ENCODE assay signal across 15 cellular contexts in the genomic region with DNA sequence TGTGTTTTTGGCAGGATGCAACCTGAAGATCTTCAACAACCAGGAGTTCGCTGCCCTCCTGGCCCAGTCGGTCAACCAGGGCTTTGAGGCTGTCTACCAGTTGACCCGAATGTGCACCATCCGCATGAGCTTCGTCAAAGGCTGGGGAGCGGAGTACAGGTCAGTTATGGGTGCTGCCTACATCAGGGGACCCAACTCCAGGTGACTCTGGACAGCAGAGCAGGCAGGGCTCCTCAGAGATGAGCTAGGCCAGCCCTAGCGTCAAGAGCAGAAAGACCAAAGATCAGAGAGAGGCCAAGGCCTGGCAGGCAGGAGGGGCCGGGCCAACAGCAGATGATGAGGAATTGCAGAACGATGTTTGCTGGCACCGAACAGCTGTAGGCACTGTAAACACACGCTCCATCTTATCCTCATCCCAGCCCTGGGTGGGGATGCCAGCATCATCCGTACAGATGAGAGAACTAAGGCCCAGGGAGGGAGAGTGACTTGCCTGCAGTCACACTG.
DNase-seq lines count a peak whose midpoint lies in the region; ATAC-seq and TF ChIP-seq lines count a peak whose summit lies in the region.
"Had no signal": no experiment of that assay in that cellular context is flagged by ENCODE, and none has a peak within 500 bp of the region (broad histone marks: within the 10 kb centered on the region; RNA-seq: fewer than 3 reads in every experiment).

No MANE protein-coding gene starts in this region.

- no peak overlapping the region for H3K4me2 ChIP-seq in fibroblast of lung (ENCODE audit: extremely low read depth, insufficient read depth, low read length)

- peak overlapping the region; percentile 49 for H3K27ac Mint-ChIP-seq in T-helper 2 cell treated with Interferon-gamma antibody and Interleukin-4, amounts not matched to agents 5 μg/mL and 100 μg/mL, for 36 hours
- peak overlapping the region; percentile 94 for H3K27ac Mint-ChIP-seq in HFFc6

- H3K27me3 Mint-ChIP-seq in T-helper 2 cell treated with Interferon-gamma antibody and Interleukin-4, amounts not matched to agents 5 μg/mL and 100 μg/mL, for 36 hours (ENCODE audit: low read depth), result no peaks in the 10 kb centered on the region
- peaks cover 44% of the 10 kb centered on the region for H3K27me3 Mint-ChIP-seq in HFFc6 (ENCODE audit: insufficient read depth)
- H3K27me3 Mint-ChIP-seq: central memory CD8-positive, alpha-beta T cell had no signal

- H3K9me3 ChIP-seq in fibroblast of lung (ENCODE audit: control insufficient read depth, insufficient read depth, low read depth, low read length), result no peaks in the 10 kb centered on the region

- H3K4me3 ChIP-seq in fibroblast of lung (replicated peaks in 1 of 4; ENCODE audit: control extremely low read depth in 1 of 4, insufficient read depth in 1 of 4, low read depth in 3 of 4, low read length in 4 of 4), result no peak overlapping the region

- H3K9ac ChIP-seq in fibroblast of lung (ENCODE audit: insufficient read depth, low read length), result no peak overlapping the region

- H3K9me3 Mint-ChIP-seq in T-helper 2 cell treated with Interferon-gamma antibody and Interleukin-4, amounts not matched to agents 5 μg/mL and 100 μg/mL, for 36 hours, result no peaks in the 10 kb centered on the region
- H3K9me3 Mint-ChIP-seq in HFFc6, result no peaks in the 10 kb centered on the region; the same call in 1 of the 2 replicates
- H3K9me3 Mint-ChIP-seq: central memory CD8-positive, alpha-beta T cell had no signal

- peaks cover 71% of the 10 kb centered on the region for H3K36me3 Mint-ChIP-seq in T-helper 2 cell treated with Interferon-gamma antibody and Interleukin-4, amounts not matched to agents 5 μg/mL and 100 μg/mL, for 36 hours (ENCODE audit: low read depth)
- H3K36me3 Mint-ChIP-seq in HFFc6 (ENCODE audit: low read depth), result peaks cover 80% of the 10 kb centered on the region

- H4K20me1 ChIP-seq in fibroblast of lung (ENCODE audit: control insufficient read depth, extremely low read depth, insufficient read depth, low read length), result no peaks in the 10 kb centered on the region

- TF ChIP-seq CTCF in HFFc6 (IDR thresholded peaks at IDR 0.05) (no peak), fibroblast of lung (conservative IDR thresholded peaks at IDR 0.05 in 1 of 2, IDR thresholded peaks at IDR 0.05 in 1 of 2; ENCODE audit: low read depth in 1 of 2, low read length in 2 of 2) (no peak)

- peaks cover 8% of the 10 kb centered on the region for H3K4me1 Mint-ChIP-seq in T-helper 2 cell treated with Interferon-gamma antibody and Interleukin-4, amounts not matched to agents 5 μg/mL and 100 μg/mL, for 36 hours (ENCODE audit: low read depth)
- peaks cover 69% of the 10 kb centered on the region for H3K4me1 Mint-ChIP-seq in HFFc6 (ENCODE audit: low read depth)

- H3K4me3 Mint-ChIP-seq in T-helper 2 cell treated with Interferon-gamma antibody and Interleukin-4, amounts not matched to agents 5 μg/mL and 100 μg/mL, for 36 hours, result no peak overlapping the region
- peak overlapping the region; percentile 36; the same call in 1 of the 2 replicates for H3K4me3 Mint-ChIP-seq in HFFc6
- H3K4me3 Mint-ChIP-seq: central memory CD8-positive, alpha-beta T cell had no signal

- no peak for DNase-seq in T-helper 2 cell treated with Interferon-gamma antibody and Interleukin-4, amounts not matched to agents 5 μg/mL and 100 μg/mL, for 36 hours (ENCODE audit: low spot score)
- DNase-seq in T-helper 2 cell (no peak), HFFc6 (no peak), fibroblast of lung (ENCODE audit: low read depth in 2 of 2) (no peak), NK-92 (lab: John Stamatoyannopoulos, UW; ENCODE audit: unreplicated experiment) (no peak)
- DNase-seq in stimulated activated CD8-positive, alpha-beta memory T cell treated with anti-CD3 and anti-CD28 coated beads, Interleukin-4, amount 100 ng/mL, for 48 hours, result peak; percentile 18
- DNase-seq: ACHN; MM.1S; NK-92 treated with Interleukin-12 subunit alpha and Interleukin-12 subunit beta, amount 100 ng/mL, for 24 hours; SIG-M5; stimulated activated CD4-positive, alpha-beta T cell treated with anti-CD3 and anti-CD28 coated beads, Interleukin-2, amount 100 ng/mL, for 48 hours had no signal

- H3K36me3 ChIP-seq in fibroblast of lung (ENCODE audit: control insufficient read depth, insufficient read depth, low read length), result peaks cover 56% of the 10 kb centered on the region

- peaks cover 20% of the 10 kb centered on the region for H3K79me2 ChIP-seq in fibroblast of lung (ENCODE audit: control insufficient read depth, insufficient read depth, low read length)

- no peak for ATAC-seq in HG02623 (IDR thresholded peaks at IDR 0.05; ENCODE audit: unreplicated experiment)
- ATAC-seq in HG03039 (IDR thresholded peaks at IDR 0.05; ENCODE audit: unreplicated experiment), result no peak
- ATAC-seq: left lobe of liver had no signal

- H3K4me1 ChIP-seq in fibroblast of lung (ENCODE audit: control insufficient read depth, extremely low read depth, insufficient read depth, low read length), result peaks cover 57% of the 10 kb centered on the region

- no peak overlapping the region for H2AFZ ChIP-seq in fibroblast of lung (ENCODE audit: low read length)

- H3K27ac ChIP-seq in fibroblast of lung (ENCODE audit: insufficient read depth, low read length), result peak overlapping the region; percentile 44

- H3K27me3 ChIP-seq in fibroblast of lung (ENCODE audit: control insufficient read depth, insufficient read depth, low read length), result no peaks in the 10 kb centered on the region
